In genomic region chr10:28677889-28678686, GRCh38 we compare ENCODE assay signal across 8 cellular contexts. TPM values are rescaled to one million over a fixed set of nuclear protein-coding genes. Genes with fewer than 3 reads are reported as not detected.
DNase-seq lines count a peak whose midpoint lies in the region; ATAC-seq, FAIRE-seq and TF ChIP-seq lines count a peak whose summit lies in the region.

No MANE protein-coding gene starts in this region.

- no peak for DNase-seq in GM19239 (ENCODE audit: insufficient read length, low spot score)
- peak; percentile 31 for DNase-seq in NAMALWA (ENCODE audit: low spot score)
- DNase-seq in activated gamma-delta T cell treated with Interleukin-2 at 50 U/mL for 16 hours, result peak; percentile 21
- peak in 32 of 42 donors; percentile 15 to 66 (median 32) for DNase-seq in head of caudate nucleus
- peak in 4 of 5 donors; percentile 33 to 62 (median 44) for DNase-seq in ovary
- no peak for DNase-seq in GM19238 (ENCODE audit: insufficient read length, low spot score)
- no peak for DNase-seq in cerebellar nuclear complex (lab: John Stamatoyannopoulos, UW)

- no peak for TF ChIP-seq POLR2A in ovary (IDR thresholded peaks at IDR 0.05)

- no peak for TF ChIP-seq CTCF in ovary (IDR thresholded peaks at IDR 0.05)

- no peak for ATAC-seq in GM19467 (IDR thresholded peaks at IDR 0.05; ENCODE audit: unreplicated experiment)

- H3K36me3 ChIP-seq in ovary, result no peaks in the 10 kb centered on the region

- no peaks in the 10 kb centered on the region for H3K9me3 ChIP-seq in ovary

- no peak for TF ChIP-seq EP300 in ovary (IDR thresholded peaks at IDR 0.05)

- H3K4me1 ChIP-seq in ovary (ENCODE audit: insufficient read depth), result peaks cover 2% of the 10 kb centered on the region

- peak overlapping the region; percentile 88 for H3K4me3 ChIP-seq in ovary

- intact Hi-C loops in head of caudate nucleus (cut with DNase I), result loop anchor here (5.0 to 10.0 kb wide), 4 partner anchors 117 to 624 kb away; no protein-coding TSS in a partner anchor
- intact Hi-C loops in ovary (cut with DNase I), result loop anchor here in 3 of 4 donors (5.0 to 10.0 kb wide), 5 partner anchors 44 to 624 kb away; no protein-coding TSS in a partner anchor

- no peaks in the 10 kb centered on the region for H3K27me3 ChIP-seq in ovary

- peak; percentile 54 for FAIRE-seq in GM19239 (lab: Jason Lieb, UNC)

- peak overlapping the region; percentile 59 to 85 for H3K27ac ChIP-seq in ovary

- WGBS in ovary, 3 donors, result 1% methylated on average over 23 to 53 of the region's 53 CpGs

RNA-seq across cellular contexts. Expression of gene BAMBI, which starts 0.8 kb away (rescaled TPM):
- total RNA-seq in ovary, result 100 to 1,000 TPM in 1 of 7 donors, 10 to 100 TPM in 6; 28.6 to 138 (median 46.0) TPM
- 10 to 100 TPM; 62.3 to 81.9 TPM for polyA plus RNA-seq in ovary

Comparison
In these comparisons a context has a peak if more than half of its experiments do, and no peak if none do; other contexts are left out.
1. DNase-seq: peak in NAMALWA (single experiment), activated gamma-delta T cell treated with Interleukin-2 at 50 U/mL for 16 hours (single experiment), head of caudate nucleus (32 of 42) and ovary (4 of 5); none in GM19239 (single experiment), GM19238 (single experiment) and cerebellar nuclear complex (0 of 2).